Comparison of ENCODE assay signal across 17 cellular contexts in the genomic region with DNA sequence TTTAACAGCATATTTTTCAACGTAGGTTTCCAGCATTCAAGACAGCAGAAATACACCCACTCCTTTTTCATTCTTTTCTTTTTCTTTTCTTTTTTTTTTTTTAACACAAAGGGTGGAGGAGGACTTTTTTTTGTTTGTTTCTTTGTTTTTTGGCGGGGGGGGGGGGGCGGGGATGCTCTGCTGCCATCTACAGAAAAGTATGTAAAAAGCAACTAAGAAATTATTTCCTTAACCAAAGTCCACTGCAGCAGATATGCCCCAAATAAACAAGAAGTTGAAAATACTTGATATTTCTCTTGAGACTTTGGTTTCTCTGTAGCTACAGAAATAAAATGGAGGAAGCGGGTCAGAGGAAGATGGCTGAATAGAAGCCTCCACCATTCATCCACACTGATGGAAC.
DNase-seq lines count a peak whose midpoint lies in the region; ATAC-seq and TF ChIP-seq lines count a peak whose summit lies in the region.
"Had no signal": no experiment of that assay in that cellular context is flagged by ENCODE, and none has a peak within 500 bp of the region (broad histone marks: within the 10 kb centered on the region; RNA-seq: fewer than 3 reads in every experiment).

No MANE protein-coding gene starts in this region.

- H3K9ac ChIP-seq in SK-N-SH (no peak overlapping the region), endodermal cell (ENCODE audit: extremely low read depth, low read length, poor library complexity, severe bottlenecking) (no peak overlapping the region)

- H3K4me2 ChIP-seq in SK-N-SH: no peak overlapping the region

- no peaks in the 10 kb centered on the region for H3K36me3 ChIP-seq in SK-N-SH (replicated peaks in 1 of 2; ENCODE audit: control insufficient read depth in 1 of 2, insufficient read depth in 2 of 2, low read length in 1 of 2)
- H3K36me3 ChIP-seq in Panc1 (ENCODE audit: control insufficient read depth, insufficient read depth, low read length): no peaks in the 10 kb centered on the region
- H3K36me3 ChIP-seq in endodermal cell (ENCODE audit: control insufficient read depth, insufficient read depth, low read length): no peaks in the 10 kb centered on the region

- H3K9me3 ChIP-seq in SK-N-SH: no peaks in the 10 kb centered on the region
- H3K9me3 ChIP-seq in Panc1 (ENCODE audit: control insufficient read depth, insufficient read depth, low read depth, low read length): no peaks in the 10 kb centered on the region
- H3K9me3 ChIP-seq in endodermal cell (ENCODE audit: control insufficient read depth, low read length): no peaks in the 10 kb centered on the region

- no peak for TF ChIP-seq EP300 in SK-N-SH (IDR thresholded peaks at IDR 0.05; ENCODE audit: borderline replicate concordance in 1 of 2, low read depth in 1 of 2, low read length in 1 of 2)

- H3K27ac ChIP-seq in SK-N-SH (ENCODE audit: low read depth in 2 of 2, low read length in 1 of 2) (no peak overlapping the region), Panc1 (ENCODE audit: low read length) (no peak overlapping the region), endodermal cell (ENCODE audit: low read depth, low read length) (no peak overlapping the region)

- peaks cover 31% of the 10 kb centered on the region for H3K9me3 Mint-ChIP-seq in endodermal cell
- H3K9me3 Mint-ChIP-seq in stimulated activated naive CD8-positive, alpha-beta T cell treated with anti-CD3 and anti-CD28 coated beads, Interleukin-15, amount 100 ng/mL, for 72 hours: no peaks in the 10 kb centered on the region
- H3K9me3 Mint-ChIP-seq: CD4-positive, CD25-positive, alpha-beta regulatory T cell had no signal

- CTCF ChIA-PET in SK-N-SH (lab: Yijun Ruan, JAX) (no interaction called here), Panc1 (lab: Charles Lee) (no interaction called here)

- in situ Hi-C loops in Panc1 (cut with HindIII; ENCODE audit: low pct_unique_long_range_greater_than_20kb, low sequenced_read_pairs): no loop called here

- H3F3A ChIP-seq in SK-N-SH (replicated peaks; ENCODE audit: insufficient read depth): no peaks in the 10 kb centered on the region

- no peak overlapping the region for H2AFZ ChIP-seq in SK-N-SH (ENCODE audit: low read depth)

- H3K27me3 Mint-ChIP-seq in endodermal cell (ENCODE audit: insufficient read depth): no peaks in the 10 kb centered on the region
- H3K27me3 Mint-ChIP-seq in stimulated activated naive CD8-positive, alpha-beta T cell treated with anti-CD3 and anti-CD28 coated beads, Interleukin-15, amount 100 ng/mL, for 72 hours: no peaks in the 10 kb centered on the region

- no peaks in the 10 kb centered on the region for H3K4me1 ChIP-seq in SK-N-SH (ENCODE audit: control insufficient read depth in 1 of 2, insufficient read depth in 2 of 2, low read depth in 1 of 2, low read length in 1 of 2)
- H3K4me1 ChIP-seq in Panc1 (ENCODE audit: control insufficient read depth, insufficient read depth, low read length): no peaks in the 10 kb centered on the region
- H3K4me1 ChIP-seq in endodermal cell (ENCODE audit: control insufficient read depth, insufficient read depth, low read length): no peaks in the 10 kb centered on the region

- H3K79me2 ChIP-seq in SK-N-SH (ENCODE audit: insufficient read depth): no peaks in the 10 kb centered on the region

- peaks cover 2% of the 10 kb centered on the region for H3K4me1 Mint-ChIP-seq in endodermal cell
- H3K4me1 Mint-ChIP-seq in stimulated activated naive CD8-positive, alpha-beta T cell treated with anti-CD3 and anti-CD28 coated beads, Interleukin-15, amount 100 ng/mL, for 72 hours: no peaks in the 10 kb centered on the region
- H3K4me1 Mint-ChIP-seq: CD4-positive, CD25-positive, alpha-beta regulatory T cell had no signal

- no peaks in the 10 kb centered on the region for H3K36me3 Mint-ChIP-seq in endodermal cell (ENCODE audit: low read depth)
- H3K36me3 Mint-ChIP-seq: CD4-positive, CD25-positive, alpha-beta regulatory T cell had no signal

- H3K27me3 ChIP-seq in SK-N-SH (ENCODE audit: insufficient read depth) (no peaks in the 10 kb centered on the region), Panc1 (ENCODE audit: control insufficient read depth, insufficient read depth, low read length) (no peaks in the 10 kb centered on the region), endodermal cell (ENCODE audit: control insufficient read depth, insufficient read depth, low read length, poor library complexity, severe bottlenecking) (no peaks in the 10 kb centered on the region)

- DNase-seq in SK-N-SH (peak; percentile 0), Panc1 (ENCODE audit: low read depth, low spot score) (no peak), endodermal cell (peak; percentile 52), DMS79 treated with DMSO at 0.1 percent for 48 hours (lab: John Stamatoyannopoulos, UW) (no peak), activated gamma-delta T cell (lab: John Stamatoyannopoulos, UW) (no peak)
- DNase-seq in stimulated activated naive CD8-positive, alpha-beta T cell treated with anti-CD3 and anti-CD28 coated beads, Interleukin-15, amount 100 ng/mL, for 72 hours: no peak
- DNase-seq: CD4-positive, CD25-positive, alpha-beta regulatory T cell; DMS79; Kasumi-1; NCI-H1930; NCI-H2171; NCI-H446 treated with DMSO at 0.1 percent for 48 hours; NCI-H748 treated with DMSO at 0.1 percent for 48 hours; Right ventricle myocardium superior had no signal

- H3K27ac Mint-ChIP-seq in endodermal cell: no peak overlapping the region
- no peak overlapping the region for H3K27ac Mint-ChIP-seq in stimulated activated naive CD8-positive, alpha-beta T cell treated with anti-CD3 and anti-CD28 coated beads, Interleukin-15, amount 100 ng/mL, for 72 hours
- H3K27ac Mint-ChIP-seq: CD4-positive, CD25-positive, alpha-beta regulatory T cell had no signal

- WGBS in SK-N-SH (ENCODE audit: low lambda C conversion rate): under 1% methylated on average over 4 of the region's 4 CpGs
- whole genome bisulfite sequencing in endodermal cell (ENCODE audit: insufficient coverage in 1 of 2, insufficient read length in 1 of 2), 2 experiments: 43% methylated on average over 2 of the region's 4 CpGs; no CpG with 5 or more reads in 1 of the 2 experiments

- 0 out of 2 replicates have a peak, but pooled peaks have one; percentile 19 for TF ChIP-seq CTCF in SK-N-SH (IDR thresholded peaks at IDR 0.05)
- peak; percentile 22; the same call in 1 of the 2 replicates for TF ChIP-seq CTCF in Panc1 (IDR thresholded peaks at IDR 0.05)
- TF ChIP-seq CTCF in endodermal cell (conservative IDR thresholded peaks at IDR 0.05): peak; percentile 55

- no TSS peak for BruUV-seq in Panc1 (replicated peaks; lab: Mats Ljungman, UMichigan)

- no peak overlapping the region for H3K4me3 Mint-ChIP-seq in endodermal cell
- no peak overlapping the region for H3K4me3 Mint-ChIP-seq in stimulated activated naive CD8-positive, alpha-beta T cell treated with anti-CD3 and anti-CD28 coated beads, Interleukin-15, amount 100 ng/mL, for 72 hours
- H3K4me3 Mint-ChIP-seq: CD4-positive, CD25-positive, alpha-beta regulatory T cell had no signal

- H3K9me2 ChIP-seq in SK-N-SH: no peaks in the 10 kb centered on the region; the same call in 1 of the 2 replicates

- TF ChIP-seq RAD21 in SK-N-SH (IDR thresholded peaks at IDR 0.05; ENCODE audit: low read length): no peak

- no peaks in the 10 kb centered on the region for H4K20me1 ChIP-seq in SK-N-SH (ENCODE audit: insufficient read depth)

- POLR2A ChIA-PET in SK-N-SH (lab: Yijun Ruan, JAX) (no interaction called here), Panc1 (lab: Charles Lee) (no interaction called here)

- intact Hi-C loops in Panc1 (cut with micrococcal nuclease; ENCODE audit: unreplicated experiment): no loop called here

- ATAC-seq in SK-N-SH treated with all-trans-retinoic acid at 6 μM for 48 hours (no peak), Panc1 (no peak), HG03342 (IDR thresholded peaks at IDR 0.05; ENCODE audit: unreplicated experiment) (no peak)
- ATAC-seq in stimulated activated naive CD8-positive, alpha-beta T cell treated with anti-CD3 and anti-CD28 coated beads, Interleukin-15, amount 100 ng/mL, for 72 hours: no peak
- ATAC-seq: HepG2 had no signal

- H3K4me3 ChIP-seq in SK-N-SH (ENCODE audit: low read depth in 2 of 2, low read length in 1 of 2): no peak overlapping the region
- no peak overlapping the region for H3K4me3 ChIP-seq in Panc1 (ENCODE audit: low read depth in 2 of 2, low read length in 2 of 2)
- H3K4me3 ChIP-seq in endodermal cell (ENCODE audit: low read length): no peak overlapping the region

TF ChIP-seq in SK-N-SH, 30 proteins besides CTCF, POLR2A, EP300 and RAD21 (continues in another document):
- TF ChIP-seq JUND (IDR thresholded peaks at IDR 0.05): no peak
- TF ChIP-seq RXRA (IDR thresholded peaks at IDR 0.05; ENCODE audit: borderline replicate concordance, low read depth): no peak
- no peak for TF ChIP-seq FOSL2 (IDR thresholded peaks at IDR 0.05; ENCODE audit: borderline replicate concordance, low read depth)
- TF ChIP-seq, protein P1, sequence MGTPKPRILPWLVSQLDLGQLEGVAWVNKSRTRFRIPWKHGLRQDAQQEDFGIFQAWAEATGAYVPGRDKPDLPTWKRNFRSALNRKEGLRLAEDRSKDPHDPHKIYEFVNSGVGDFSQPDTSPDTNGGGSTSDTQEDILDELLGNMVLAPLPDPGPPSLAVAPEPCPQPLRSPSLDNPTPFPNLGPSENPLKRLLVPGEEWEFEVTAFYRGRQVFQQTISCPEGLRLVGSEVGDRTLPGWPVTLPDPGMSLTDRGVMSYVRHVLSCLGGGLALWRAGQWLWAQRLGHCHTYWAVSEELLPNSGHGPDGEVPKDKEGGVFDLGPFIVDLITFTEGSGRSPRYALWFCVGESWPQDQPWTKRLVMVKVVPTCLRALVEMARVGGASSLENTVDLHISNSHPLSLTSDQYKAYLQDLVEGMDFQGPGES (IDR thresholded peaks at IDR 0.05; ENCODE audit: low read depth, low read length): no peak

Comparison
In these comparisons a context has a peak if more than half of its experiments do, and no peak if none do; other contexts are left out.
1. DNase-seq: peak in SK-N-SH (single experiment) and endodermal cell (single experiment); none in Panc1 (single experiment), stimulated activated naive CD8-positive, alpha-beta T cell treated with anti-CD3 and anti-CD28 coated beads, Interleukin-15, amount 100 ng/mL, for 72 hours (0 of 2), DMS79 treated with DMSO at 0.1 percent for 48 hours (single experiment) and activated gamma-delta T cell (single experiment).
2. Peak in every context shown above with its lines, with median percentiles within 50 percentile points of each other: CTCF ChIP-seq.